Comparison of ENCODE assay signal across 16 cellular contexts in the genomic region with DNA sequence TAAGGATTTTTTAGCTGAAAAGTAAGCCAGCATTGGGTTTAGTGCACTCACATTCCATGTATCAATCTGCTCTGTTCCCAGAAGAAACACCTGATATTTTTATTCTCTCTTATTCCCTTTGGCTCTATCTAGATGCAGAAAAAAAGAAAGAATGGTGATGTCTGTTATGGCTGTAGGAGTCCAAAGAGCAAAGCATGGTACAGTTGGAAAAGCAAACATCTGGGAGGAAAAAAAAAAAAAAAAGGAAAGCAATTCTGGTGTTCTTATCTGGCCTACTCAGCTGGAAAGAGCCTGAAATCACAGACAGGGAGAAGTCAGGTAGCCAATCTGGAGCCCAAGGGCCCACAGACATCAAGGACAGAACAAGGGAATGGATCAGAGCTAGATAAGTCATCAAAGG.
DNase-seq lines count a peak whose midpoint lies in the region; ATAC-seq and TF ChIP-seq lines count a peak whose summit lies in the region.
"Had no signal": no experiment of that assay in that cellular context is flagged by ENCODE, and none has a peak within 500 bp of the region (broad histone marks: within the 10 kb centered on the region; RNA-seq: fewer than 3 reads in every experiment).

No MANE protein-coding gene starts in this region.

- H3K9me3 Mint-ChIP-seq in type B pancreatic cell (no peaks in the 10 kb centered on the region), glutamatergic neuron (ENCODE audit: unreplicated experiment) (peaks cover 2% of the 10 kb centered on the region)

- peak overlapping the region; percentile 61 for H3K27ac ChIP-seq in hepatocyte
- H3K27ac ChIP-seq in ovary = no peak overlapping the region
- H3K27ac ChIP-seq: BLaER1 had no signal

- H3K4me3 ChIP-seq in hepatocyte (no peak overlapping the region), mucosa of descending colon (no peak overlapping the region), ovary (no peak overlapping the region)
- H3K4me3 ChIP-seq: BLaER1, GM23338 had no signal

- H3K4me1 Mint-ChIP-seq in type B pancreatic cell (ENCODE audit: unreplicated experiment) = peaks cover 27% of the 10 kb centered on the region
- peaks cover 10% of the 10 kb centered on the region for H3K4me1 Mint-ChIP-seq in glutamatergic neuron (ENCODE audit: low read depth, unreplicated experiment)
- H3K4me1 Mint-ChIP-seq: CD8-positive, alpha-beta memory T cell had no signal

- ATAC-seq in mucosa of descending colon (peak; percentile 85), HG03521 (IDR thresholded peaks at IDR 0.05; ENCODE audit: unreplicated experiment) (no peak)
- ATAC-seq: GM23338 had no signal

- TF ChIP-seq CTCF in hepatocyte (IDR thresholded peaks at IDR 0.05; ENCODE audit: poor library complexity) (no peak), mucosa of descending colon (IDR thresholded peaks at IDR 0.05) (no peak), type B pancreatic cell (conservative IDR thresholded peaks at IDR 0.05) (no peak), glutamatergic neuron (IDR thresholded peaks at IDR 0.05; ENCODE audit: partially characterized antibody, unreplicated experiment) (no peak), ovary (IDR thresholded peaks at IDR 0.05) (no peak)

- TF ChIP-seq POLR2A in ovary (IDR thresholded peaks at IDR 0.05) = no peak

- H3K9me2 ChIP-seq in hepatocyte (replicated peaks; ENCODE audit: insufficient read depth) = no peaks in the 10 kb centered on the region

- H3K4me3 Mint-ChIP-seq in type B pancreatic cell (no peak overlapping the region), glutamatergic neuron (ENCODE audit: unreplicated experiment) (no peak overlapping the region)
- H3K4me3 Mint-ChIP-seq: CD8-positive, alpha-beta memory T cell; GM23338 had no signal

- H3K4me2 ChIP-seq in hepatocyte = peak overlapping the region; percentile 17
- H3K4me2 ChIP-seq: BLaER1, GM23338 had no signal

- H3K27me3 Mint-ChIP-seq in type B pancreatic cell (no peaks in the 10 kb centered on the region), glutamatergic neuron (ENCODE audit: unreplicated experiment) (no peaks in the 10 kb centered on the region)

- intact Hi-C loops in mucosa of descending colon (cut with DNase I, micrococcal nuclease) (loop anchor here in 1 of 2 donors (10.0 kb wide), 3 partner anchors 286 to 466 kb away; a partner anchor contains a TSS), ovary (cut with DNase I) (loop anchor here in 1 of 4 donors (10.0 kb wide), 1 partner anchor 406 kb away; no protein-coding TSS in a partner anchor)

- no peaks in the 10 kb centered on the region for H3K79me2 ChIP-seq in hepatocyte

- no peak for TF ChIP-seq EP300 in ovary (IDR thresholded peaks at IDR 0.05)

- no peaks in the 10 kb centered on the region for H3K9me3 ChIP-seq in hepatocyte (ENCODE audit: low read depth)
- H3K9me3 ChIP-seq in mucosa of descending colon = no peaks in the 10 kb centered on the region
- H3K9me3 ChIP-seq in ovary = no peaks in the 10 kb centered on the region

- peak overlapping the region; percentile 32 for H3K27ac Mint-ChIP-seq in type B pancreatic cell
- H3K27ac Mint-ChIP-seq in glutamatergic neuron (ENCODE audit: unreplicated experiment) = no peak overlapping the region
- H3K27ac Mint-ChIP-seq: GM23338 had no signal

- H3K36me3 Mint-ChIP-seq in type B pancreatic cell = no peaks in the 10 kb centered on the region
- H3K36me3 Mint-ChIP-seq in glutamatergic neuron (ENCODE audit: unreplicated experiment) = peaks cover 6% of the 10 kb centered on the region

- H3K4me1 ChIP-seq in hepatocyte (ENCODE audit: insufficient read depth) (peaks cover 23% of the 10 kb centered on the region), mucosa of descending colon (ENCODE audit: low read depth) (peaks cover 8% of the 10 kb centered on the region), ovary (ENCODE audit: insufficient read depth) (no peaks in the 10 kb centered on the region)

- H4K20me1 ChIP-seq in hepatocyte (ENCODE audit: insufficient read depth, poor library complexity, severe bottlenecking) = no peaks in the 10 kb centered on the region
- H4K20me1 ChIP-seq: BLaER1 had no signal

- H3K27me3 ChIP-seq in hepatocyte (no peaks in the 10 kb centered on the region), ovary (no peaks in the 10 kb centered on the region)
- H3K27me3 ChIP-seq: BLaER1 had no signal

- H2AFZ ChIP-seq in hepatocyte = no peak overlapping the region
- H2AFZ ChIP-seq: GM23338 had no signal

- H3K36me3 ChIP-seq in hepatocyte (replicated peaks; ENCODE audit: insufficient read depth, low read depth) (no peaks in the 10 kb centered on the region), mucosa of descending colon (ENCODE audit: low read depth) (no peaks in the 10 kb centered on the region), ovary (no peaks in the 10 kb centered on the region)
- H3K36me3 ChIP-seq: BLaER1 had no signal

- DNase-seq in NCI-H146 (lab: John Stamatoyannopoulos, UW) (peak; percentile 12), NCI-H146 treated with DMSO at 0.1 percent for 48 hours (lab: John Stamatoyannopoulos, UW; ENCODE audit: unreplicated experiment) (no peak), hepatocyte (ENCODE audit: low spot score) (peak; percentile 27), mucosa of descending colon (peak in 1 of 3 donors; percentile 16), type B pancreatic cell (ENCODE audit: extremely low spot score, unreplicated experiment) (no peak), glutamatergic neuron (no peak), ovary (no peak)
- DNase-seq: 8988T; AML-193; CD8-positive, alpha-beta memory T cell; DND-41; GDM1; H7 had no signal

Comparison
In these comparisons a context has a peak if more than half of its experiments do, and no peak if none do; other contexts are left out.
1. DNase-seq: peak in NCI-H146 (single experiment) and hepatocyte (single experiment); none in NCI-H146 treated with DMSO at 0.1 percent for 48 hours (single experiment), type B pancreatic cell (single experiment), glutamatergic neuron (single experiment) and ovary (0 of 5).